Comparison of ENCODE assay signal across 2 cellular contexts in genomic region chr13:94921181-94921580, GRCh38.
TF ChIP-seq lines count a peak whose summit lies in the region.

No MANE protein-coding gene starts in this region.

TF ChIP-seq in GM23338, 12 proteins besides CTCF, POLR2A, EP300 and RAD21:
- no peak for TF ChIP-seq ZNF462 (CRISPR knock-in tag; IDR thresholded peaks at IDR 0.05)

TF ChIP-seq in WTC11, 78 proteins besides CTCF, POLR2A, EP300 and RAD21 (continued from another document):
- TF ChIP-seq USF2 (CRISPR knock-in tag; IDR thresholded peaks at IDR 0.05) (no peak), USF1 (CRISPR knock-in tag; IDR thresholded peaks at IDR 0.05) (no peak), ZNF281 (CRISPR knock-in tag; IDR thresholded peaks at IDR 0.05) (no peak), HMGXB4 (CRISPR knock-in tag; IDR thresholded peaks at IDR 0.05) (no peak), ZSCAN18 (CRISPR knock-in tag; IDR thresholded peaks at IDR 0.05) (no peak), ZNF671 (CRISPR knock-in tag; IDR thresholded peaks at IDR 0.05) (no peak)
